In genomic region chr6:108247965-108248536, GRCh38 we compare ENCODE assay signal across 2 cellular contexts.
TF ChIP-seq lines count a peak whose summit lies in the region.

No MANE protein-coding gene starts in this region.

TF ChIP-seq in A549, 52 proteins besides CTCF, POLR2A, EP300 and RAD21:
- TF ChIP-seq JUNB (IDR thresholded peaks at IDR 0.05) (no peak), FOSB (CRISPR knock-in tag; IDR thresholded peaks at IDR 0.05) (no peak), EHF (CRISPR knock-in tag; IDR thresholded peaks at IDR 0.05) (no peak), MAX (IDR thresholded peaks at IDR 0.05) (no peak), ZSCAN20 (CRISPR knock-in tag; IDR thresholded peaks at IDR 0.05) (no peak), ATOH8 (CRISPR knock-in tag; IDR thresholded peaks at IDR 0.05; ENCODE audit: low read depth) (no peak), HMGXB4 (CRISPR knock-in tag; IDR thresholded peaks at IDR 0.05; ENCODE audit: borderline replicate concordance) (no peak), ZFP36 (IDR thresholded peaks at IDR 0.05; ENCODE audit: borderline replicate concordance, partially characterized antibody) (no peak), CBX8 (IDR thresholded peaks at IDR 0.05) (no peak), HES2 (IDR thresholded peaks at IDR 0.05) (no peak), SREBF2 (IDR thresholded peaks at IDR 0.05) (no peak), HOXB13 (CRISPR knock-in tag; IDR thresholded peaks at IDR 0.05; ENCODE audit: low read depth) (no peak), BCL3 (IDR thresholded peaks at IDR 0.05) (no peak)
TF ChIP-seq in A549: peak in this region for 0.

TF ChIP-seq in SK-N-SH, 30 proteins besides CTCF, POLR2A, EP300 and RAD21:
- TF ChIP-seq RCOR1 (IDR thresholded peaks at IDR 0.05; ENCODE audit: low read length) (peak; percentile 81), MAX (IDR thresholded peaks at IDR 0.05; ENCODE audit: low read depth) (no peak), TEAD4 (IDR thresholded peaks at IDR 0.05; ENCODE audit: borderline replicate concordance, insufficient read depth) (no peak), CHD2 (IDR thresholded peaks at IDR 0.05; ENCODE audit: low read length, partially characterized antibody) (peak; percentile 64), PBX3 (IDR thresholded peaks at IDR 0.05) (peak; percentile 13; the same call in 1 of the 2 replicates), USF2 (IDR thresholded peaks at IDR 0.05; ENCODE audit: borderline replicate concordance, low read depth, low read length) (no peak), ELF1 (IDR thresholded peaks at IDR 0.05) (no peak), SIN3A (IDR thresholded peaks at IDR 0.05; ENCODE audit: borderline replicate concordance, low read depth, low read length) (no peak), NRF1 (IDR thresholded peaks at IDR 0.05; ENCODE audit: low read depth, low read length) (no peak), IRF3 (IDR thresholded peaks at IDR 0.05; ENCODE audit: low read depth, low read length) (no peak), RFX5 (IDR thresholded peaks at IDR 0.05; ENCODE audit: low read length) (no peak), FOXM1 (IDR thresholded peaks at IDR 0.05; ENCODE audit: low read depth) (no peak), POLR2AphosphoS5 (IDR thresholded peaks at IDR 0.05; ENCODE audit: low read depth, low read length) (no peak), FOSL2 (IDR thresholded peaks at IDR 0.05; ENCODE audit: borderline replicate concordance, low read depth) (no peak), MXI1 (IDR thresholded peaks at IDR 0.05; ENCODE audit: low read depth, low read length) (peak; percentile 46; the same call in 1 of the 2 replicates), USF1 (IDR thresholded peaks at IDR 0.05; ENCODE audit: borderline replicate concordance, low read depth) (no peak), NFIC (IDR thresholded peaks at IDR 0.05; ENCODE audit: borderline replicate concordance) (no peak), FOXJ3 (CRISPR knock-in tag; IDR thresholded peaks at IDR 0.05) (no peak), SMC3 (IDR thresholded peaks at IDR 0.05; ENCODE audit: low read depth, low read length) (peak; percentile 28; the same call in 1 of the 2 replicates), MEF2A (IDR thresholded peaks at IDR 0.05; ENCODE audit: borderline replicate concordance, low read depth) (no peak), GABPA (IDR thresholded peaks at IDR 0.05; ENCODE audit: low read depth) (no peak), GATA2 (CRISPR knock-in tag; IDR thresholded peaks at IDR 0.05) (peak; percentile 98), TCF12 (IDR thresholded peaks at IDR 0.05) (peak; percentile 25; the same call in 1 of the 2 replicates), EZH2phosphoT487 (IDR thresholded peaks at IDR 0.05; ENCODE audit: borderline replicate concordance, low read depth) (no peak), JUND (IDR thresholded peaks at IDR 0.05) (no peak)
